In the genomic region with DNA sequence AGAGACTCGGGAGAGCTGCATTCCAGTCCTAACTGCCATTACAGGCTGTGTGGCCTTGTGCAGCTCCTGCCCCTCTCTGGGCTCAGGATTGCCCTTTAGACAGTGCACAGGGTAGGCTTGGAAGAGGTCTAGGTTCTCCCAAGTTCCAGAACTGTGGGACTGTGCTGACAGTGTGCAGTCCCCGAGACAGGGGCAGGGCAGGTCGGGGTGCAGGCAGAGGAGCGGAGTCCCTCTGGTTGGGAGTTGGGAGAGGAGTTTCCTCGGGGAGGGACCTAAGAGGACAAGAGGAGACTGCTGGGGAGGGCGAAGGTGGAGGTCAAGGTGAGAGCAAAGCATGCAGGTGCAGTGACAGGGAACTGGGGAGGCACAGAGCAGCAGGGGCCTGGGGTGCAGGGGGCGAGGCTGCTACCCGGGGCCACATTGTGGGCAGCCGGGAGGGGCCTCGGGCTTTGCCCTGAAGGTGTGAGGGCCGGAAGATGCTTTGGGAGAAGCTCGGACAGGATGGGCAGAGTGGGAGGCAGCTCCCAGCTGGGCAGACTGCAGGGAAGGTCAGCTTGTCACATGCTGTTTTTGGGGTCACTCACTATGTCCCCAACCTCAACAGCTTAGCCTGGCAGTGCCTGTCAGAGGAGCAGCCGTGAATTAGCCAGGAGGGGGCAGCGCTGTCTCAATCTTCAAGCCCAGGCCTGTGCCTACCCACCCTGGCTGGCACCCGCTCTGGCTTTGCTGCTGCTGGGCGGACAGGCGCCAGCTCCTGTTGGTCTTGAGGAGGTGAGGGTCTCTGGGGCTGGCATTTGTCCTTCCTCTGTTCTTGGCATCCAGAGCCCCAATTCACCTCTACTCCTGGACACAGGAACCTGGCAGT, we compare ENCODE assay signal across 7 cellular contexts. TPM values are rescaled to one million over a fixed set of nuclear protein-coding genes. Genes with fewer than 3 reads are reported as not detected.
A peak's percentile ranks its signal among the peaks of the same experiment; 100 is the strongest.
DNase-seq lines count a peak whose midpoint lies in the region; TF ChIP-seq lines count a peak whose summit lies in the region.

No MANE protein-coding gene starts in this region.

- WGBS in thyroid gland, 2 donors, result 55 to 60% methylated on average over 17 of the region's 17 CpGs

- intact Hi-C loops in thyroid gland (cut with DNase I), result loop anchor here (10.0 kb wide), 1 partner anchor 77 kb away; no protein-coding TSS in a partner anchor

- POLR2A ChIA-PET in activated CD4-positive, alpha-beta memory T cell treated with anti-CD3 and anti-CD28 coated beads, Interleukin-2, amount 10 ng/mL, durations not matched to agents 7 days and 5 days (lab: Charles Lee), result no interaction called here

- H3K27ac ChIP-seq in neural cell (ENCODE audit: low read length), result no peak overlapping the region
- no peak overlapping the region for H3K27ac ChIP-seq in thyroid gland
- H3K27ac ChIP-seq in coronary artery, result no peak overlapping the region

- no peaks in the 10 kb centered on the region for H3K9me3 Mint-ChIP-seq in activated CD4-positive, alpha-beta memory T cell treated with anti-CD3 and anti-CD28 coated beads, Interleukin-2, amount 10 ng/mL, durations not matched to agents 7 days and 5 days
- H3K9me3 Mint-ChIP-seq in endothelial cell (ENCODE audit: unreplicated experiment), result no peaks in the 10 kb centered on the region

- H2AFZ ChIP-seq in neural cell (ENCODE audit: low read depth, low read length), result no peak overlapping the region

- no peaks in the 10 kb centered on the region for H3K36me3 Mint-ChIP-seq in activated CD4-positive, alpha-beta memory T cell treated with anti-CD3 and anti-CD28 coated beads, Interleukin-2, amount 10 ng/mL, durations not matched to agents 7 days and 5 days (ENCODE audit: low read depth)
- no peaks in the 10 kb centered on the region for H3K36me3 Mint-ChIP-seq in endothelial cell (ENCODE audit: low read depth, unreplicated experiment)

- no peaks in the 10 kb centered on the region for H3K9me3 ChIP-seq in neural cell (ENCODE audit: low read length)
- no peaks in the 10 kb centered on the region for H3K9me3 ChIP-seq in thyroid gland

- TF ChIP-seq RAD21 in neural cell (conservative IDR thresholded peaks at IDR 0.05), result peak; percentile 38

- no peaks in the 10 kb centered on the region for H3K9me2 ChIP-seq in neural cell (ENCODE audit: insufficient read depth, low read length)

- no peaks in the 10 kb centered on the region for H3K36me3 ChIP-seq in neural cell (ENCODE audit: insufficient read depth, low read length)
- H3K36me3 ChIP-seq in thyroid gland, result no peaks in the 10 kb centered on the region

- no peak for DNase-seq in GM12864 (ENCODE audit: low read depth)
- peak; percentile 29 for DNase-seq in NCI-H1694 treated with DMSO at 0.1 percent for 48 hours (lab: John Stamatoyannopoulos, UW)
- DNase-seq in activated CD4-positive, alpha-beta memory T cell treated with anti-CD3 and anti-CD28 coated beads, Interleukin-2, amount 10 ng/mL, durations not matched to agents 7 days and 5 days, result peak; percentile 75
- DNase-seq in endothelial cell (ENCODE audit: low spot score), result peak; percentile 68
- DNase-seq in thyroid gland, result peak; percentile 48 to 55
- DNase-seq in coronary artery (ENCODE audit: low spot score), result no peak

- H4K20me1 ChIP-seq in neural cell (ENCODE audit: insufficient read depth), result no peaks in the 10 kb centered on the region

- H3K4me3 ChIP-seq in GM12864 (ENCODE audit: low read depth, low read length) (no peak overlapping the region), neural cell (ENCODE audit: low read length) (no peak overlapping the region), thyroid gland (replicated peaks in 1 of 3) (no peak overlapping the region), coronary artery (no peak overlapping the region)

- no peaks in the 10 kb centered on the region for H3F3A ChIP-seq in neural cell (ENCODE audit: insufficient read depth, low read length, poor library complexity, severe bottlenecking)

- TF ChIP-seq CTCF in GM12864 (IDR thresholded peaks at IDR 0.05; ENCODE audit: low read depth, low read length, missing control alignments), result peak; percentile 70
- no peak for TF ChIP-seq CTCF in endothelial cell (IDR thresholded peaks at IDR 0.05; ENCODE audit: unreplicated experiment)
- TF ChIP-seq CTCF in neural cell (IDR thresholded peaks at IDR 0.05; ENCODE audit: poor library complexity, severe bottlenecking), result peak; percentile 45
- TF ChIP-seq CTCF in thyroid gland (IDR thresholded peaks at IDR 0.05), result peak in 4 of 6 experiments; percentile 22 to 47 (median 37)
- no peak for TF ChIP-seq CTCF in coronary artery (IDR thresholded peaks at IDR 0.05)

- no peaks in the 10 kb centered on the region for H3K79me2 ChIP-seq in neural cell (replicated peaks; ENCODE audit: insufficient read depth, low read length)

- peaks cover 13% of the 10 kb centered on the region for H3K4me1 Mint-ChIP-seq in activated CD4-positive, alpha-beta memory T cell treated with anti-CD3 and anti-CD28 coated beads, Interleukin-2, amount 10 ng/mL, durations not matched to agents 7 days and 5 days
- peaks cover 14% of the 10 kb centered on the region for H3K4me1 Mint-ChIP-seq in endothelial cell (ENCODE audit: unreplicated experiment)

- H3K27me3 ChIP-seq in neural cell (ENCODE audit: insufficient read depth, low read depth, low read length) (peaks cover 5% of the 10 kb centered on the region), thyroid gland (no peaks in the 10 kb centered on the region)

- H3K4me1 ChIP-seq in thyroid gland, result peaks cover 11 to 24% of the 10 kb centered on the region in 2 donors

- no peak for TF ChIP-seq POLR2A in thyroid gland (IDR thresholded peaks at IDR 0.05)

- no peak overlapping the region for H3K4me2 ChIP-seq in neural cell (ENCODE audit: low read length)

- no peak overlapping the region for H3K9ac ChIP-seq in neural cell (ENCODE audit: low read length)

- H3K27me3 Mint-ChIP-seq in activated CD4-positive, alpha-beta memory T cell treated with anti-CD3 and anti-CD28 coated beads, Interleukin-2, amount 10 ng/mL, durations not matched to agents 7 days and 5 days, result peaks cover 22% of the 10 kb centered on the region
- H3K27me3 Mint-ChIP-seq in endothelial cell (ENCODE audit: unreplicated experiment), result peaks cover 14% of the 10 kb centered on the region

- no peak overlapping the region for H3K4me3 Mint-ChIP-seq in activated CD4-positive, alpha-beta memory T cell treated with anti-CD3 and anti-CD28 coated beads, Interleukin-2, amount 10 ng/mL, durations not matched to agents 7 days and 5 days
- H3K4me3 Mint-ChIP-seq in endothelial cell (ENCODE audit: unreplicated experiment), result no peak overlapping the region

- no peak overlapping the region for H3K27ac Mint-ChIP-seq in activated CD4-positive, alpha-beta memory T cell treated with anti-CD3 and anti-CD28 coated beads, Interleukin-2, amount 10 ng/mL, durations not matched to agents 7 days and 5 days
- no peak overlapping the region for H3K27ac Mint-ChIP-seq in endothelial cell (ENCODE audit: unreplicated experiment)

- CTCF ChIA-PET in activated CD4-positive, alpha-beta memory T cell treated with anti-CD3 and anti-CD28 coated beads, Interleukin-2, amount 10 ng/mL, durations not matched to agents 7 days and 5 days (lab: Charles Lee), result interaction anchor here (0.5 to 3.2 kb wide), 12 partner anchors 11 to 478 kb away, joined by 3 to 55 read pairs (median 4); no protein-coding TSS in a partner anchor

- TF ChIP-seq EP300 in neural cell (conservative IDR thresholded peaks at IDR 0.05; ENCODE audit: poor library complexity, severe bottlenecking), result no peak

TF ChIP-seq in neural cell, 6 proteins besides CTCF, POLR2A, EP300 and RAD21:
- TF ChIP-seq, protein P1, sequence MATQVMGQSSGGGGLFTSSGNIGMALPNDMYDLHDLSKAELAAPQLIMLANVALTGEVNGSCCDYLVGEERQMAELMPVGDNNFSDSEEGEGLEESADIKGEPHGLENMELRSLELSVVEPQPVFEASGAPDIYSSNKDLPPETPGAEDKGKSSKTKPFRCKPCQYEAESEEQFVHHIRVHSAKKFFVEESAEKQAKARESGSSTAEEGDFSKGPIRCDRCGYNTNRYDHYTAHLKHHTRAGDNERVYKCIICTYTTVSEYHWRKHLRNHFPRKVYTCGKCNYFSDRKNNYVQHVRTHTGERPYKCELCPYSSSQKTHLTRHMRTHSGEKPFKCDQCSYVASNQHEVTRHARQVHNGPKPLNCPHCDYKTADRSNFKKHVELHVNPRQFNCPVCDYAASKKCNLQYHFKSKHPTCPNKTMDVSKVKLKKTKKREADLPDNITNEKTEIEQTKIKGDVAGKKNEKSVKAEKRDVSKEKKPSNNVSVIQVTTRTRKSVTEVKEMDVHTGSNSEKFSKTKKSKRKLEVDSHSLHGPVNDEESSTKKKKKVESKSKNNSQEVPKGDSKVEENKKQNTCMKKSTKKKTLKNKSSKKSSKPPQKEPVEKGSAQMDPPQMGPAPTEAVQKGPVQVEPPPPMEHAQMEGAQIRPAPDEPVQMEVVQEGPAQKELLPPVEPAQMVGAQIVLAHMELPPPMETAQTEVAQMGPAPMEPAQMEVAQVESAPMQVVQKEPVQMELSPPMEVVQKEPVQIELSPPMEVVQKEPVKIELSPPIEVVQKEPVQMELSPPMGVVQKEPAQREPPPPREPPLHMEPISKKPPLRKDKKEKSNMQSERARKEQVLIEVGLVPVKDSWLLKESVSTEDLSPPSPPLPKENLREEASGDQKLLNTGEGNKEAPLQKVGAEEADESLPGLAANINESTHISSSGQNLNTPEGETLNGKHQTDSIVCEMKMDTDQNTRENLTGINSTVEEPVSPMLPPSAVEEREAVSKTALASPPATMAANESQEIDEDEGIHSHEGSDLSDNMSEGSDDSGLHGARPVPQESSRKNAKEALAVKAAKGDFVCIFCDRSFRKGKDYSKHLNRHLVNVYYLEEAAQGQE (IDR thresholded peaks at IDR 0.05; ENCODE audit: borderline replicate concordance), result no peak
- TF ChIP-seq SMC3 (conservative IDR thresholded peaks at IDR 0.05; ENCODE audit: poor library complexity), result no peak
- TF ChIP-seq EZH2 (IDR thresholded peaks at IDR 0.05; ENCODE audit: borderline replicate concordance, insufficient read depth, low read length, poor library complexity, severe bottlenecking), result no peak
- no peak for TF ChIP-seq MXI1 (conservative IDR thresholded peaks at IDR 0.05; ENCODE audit: poor library complexity, severe bottlenecking)
- TF ChIP-seq POLR2AphosphoS5 (IDR thresholded peaks at IDR 0.05), result no peak
- TF ChIP-seq TAF1 (IDR thresholded peaks at IDR 0.05; ENCODE audit: low read depth), result no peak

RNA-seq across cellular contexts. Expression of a gene that starts 15.4 kb away (rescaled TPM):
- total RNA-seq in activated CD4-positive, alpha-beta memory T cell treated with anti-CD3 and anti-CD28 coated beads, Interleukin-2, amount 10 ng/mL, durations not matched to agents 7 days and 5 days, result not detected
- 0.18 TPM for total RNA-seq in endothelial cell (ENCODE audit: unreplicated experiment)
- polyA plus RNA-seq in neural cell, result not detected in 2 replicates
- not detected in 2 replicates for polyA minus RNA-seq in neural cell
- 10 to 100 TPM in 1 of 4 donors, 1 to 10 TPM in 3; 2.4 to 10.5 (median 3.2) TPM for total RNA-seq in thyroid gland

Comparison
In these comparisons a context has a peak if more than half of its experiments do, and no peak if none do; other contexts are left out.
1. DNase-seq: peak in NCI-H1694 treated with DMSO at 0.1 percent for 48 hours (single experiment), activated CD4-positive, alpha-beta memory T cell treated with anti-CD3 and anti-CD28 coated beads, Interleukin-2, amount 10 ng/mL, durations not matched to agents 7 days and 5 days (single experiment), endothelial cell (single experiment) and thyroid gland (2 of 2); none in GM12864 (single experiment) and coronary artery (single experiment).
2. CTCF ChIP-seq: peak in GM12864 (single experiment), neural cell (single experiment) and thyroid gland (4 of 6); none in endothelial cell (single experiment) and coronary artery (single experiment).